1 cellular context compared by ENCODE assay signal in genomic region chr16:57840833-57841232, GRCh38.
TF ChIP-seq lines count a peak whose summit lies in the region.

No MANE protein-coding gene starts in this region.

TF ChIP-seq in HepG2, 621 proteins besides CTCF, POLR2A, EP300 and RAD21 (continued from another document and continues in another):
- TF ChIP-seq FOSL2 (CRISPR knock-in tag; IDR thresholded peaks at IDR 0.05) (peak; percentile 64), HES4 (CRISPR knock-in tag; IDR thresholded peaks at IDR 0.05; ENCODE audit: borderline replicate concordance) (no peak), MBNL3 (CRISPR knock-in tag; conservative IDR thresholded peaks at IDR 0.05) (no peak), CENPX (CRISPR knock-in tag; IDR thresholded peaks at IDR 0.05) (no peak), TERF1 (CRISPR knock-in tag; IDR thresholded peaks at IDR 0.05) (no peak), DDIT3 (CRISPR knock-in tag; IDR thresholded peaks at IDR 0.05) (no peak), IKZF1 (IDR thresholded peaks at IDR 0.05) (no peak), PAXIP1 (CRISPR knock-in tag; conservative IDR thresholded peaks at IDR 0.05) (peak; percentile 86), SMARCE1 (IDR thresholded peaks at IDR 0.05; ENCODE audit: borderline replicate concordance) (no peak), ATRX (CRISPR knock-in tag; IDR thresholded peaks at IDR 0.05; ENCODE audit: borderline replicate concordance) (no peak), PCBP1 (IDR thresholded peaks at IDR 0.05; ENCODE audit: borderline replicate concordance, low read depth, low read length) (no peak), ZNF232 (CRISPR knock-in tag; IDR thresholded peaks at IDR 0.05; ENCODE audit: borderline replicate concordance) (no peak; the same call in 1 of the 2 replicates), ZNF766 (CRISPR knock-in tag; IDR thresholded peaks at IDR 0.05; ENCODE audit: borderline replicate concordance) (no peak; the same call in 1 of the 2 replicates), MTA1 (CRISPR knock-in tag; IDR thresholded peaks at IDR 0.05; ENCODE audit: borderline replicate concordance) (peak; percentile 87), CENPT (CRISPR knock-in tag; IDR thresholded peaks at IDR 0.05; ENCODE audit: low read depth) (no peak), SYNCRIP (IDR thresholded peaks at IDR 0.05; ENCODE audit: insufficient read depth, low read depth, low read length) (no peak), ZNF550 (CRISPR knock-in tag; IDR thresholded peaks at IDR 0.05; ENCODE audit: borderline replicate concordance) (no peak), SIX1 (CRISPR knock-in tag; IDR thresholded peaks at IDR 0.05; ENCODE audit: borderline replicate concordance) (peak; percentile 44; the same call in 1 of the 2 replicates), TRAFD1 (CRISPR knock-in tag; IDR thresholded peaks at IDR 0.05; ENCODE audit: borderline replicate concordance) (no peak), ZNF615 (CRISPR knock-in tag; IDR thresholded peaks at IDR 0.05; ENCODE audit: borderline replicate concordance) (no peak), SP2 (CRISPR knock-in tag; IDR thresholded peaks at IDR 0.05) (no peak), SP1 (IDR thresholded peaks at IDR 0.05) (no peak), SP1 (CRISPR knock-in tag; IDR thresholded peaks at IDR 0.05) (0 out of 2 replicates have a peak, but pooled peaks have one; percentile 18), ZNF260 (CRISPR knock-in tag; IDR thresholded peaks at IDR 0.05; ENCODE audit: borderline replicate concordance, low read depth) (no peak), SMYD3 (CRISPR knock-in tag; IDR thresholded peaks at IDR 0.05) (no peak), ZNF503 (CRISPR knock-in tag; IDR thresholded peaks at IDR 0.05) (peak; percentile 27; the same call in 1 of the 2 replicates), CSRNP1 (CRISPR knock-in tag; IDR thresholded peaks at IDR 0.05) (no peak), ZBTB21 (CRISPR knock-in tag; IDR thresholded peaks at IDR 0.05) (no peak), NAIF1 (CRISPR knock-in tag; IDR thresholded peaks at IDR 0.05; ENCODE audit: borderline replicate concordance) (no peak), NFIC (IDR thresholded peaks at IDR 0.05; ENCODE audit: low read length) (0 out of 2 replicates have a peak, but pooled peaks have one; percentile 46)
- TF ChIP-seq, protein P1, sequence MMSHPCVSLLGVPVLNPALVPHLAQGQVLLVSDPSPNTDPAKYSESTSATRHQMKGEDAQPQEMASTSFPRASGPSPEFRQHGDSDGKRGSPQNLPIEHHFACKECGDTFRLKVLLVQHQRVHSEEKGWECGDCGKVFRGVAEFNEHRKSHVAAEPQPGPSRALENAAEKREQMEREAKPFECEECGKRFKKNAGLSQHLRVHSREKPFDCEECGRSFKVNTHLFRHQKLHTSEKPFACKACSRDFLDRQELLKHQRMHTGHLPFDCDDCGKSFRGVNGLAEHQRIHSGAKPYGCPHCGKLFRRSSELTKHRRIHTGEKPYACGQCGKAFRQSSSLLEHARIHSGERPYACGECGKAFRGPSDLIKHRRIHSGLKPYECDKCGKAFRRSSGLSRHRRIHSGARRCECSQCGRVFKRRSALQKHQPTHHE (CRISPR knock-in tag; IDR thresholded peaks at IDR 0.05; ENCODE audit: borderline replicate concordance) = no peak
- TF ChIP-seq, protein P2, sequence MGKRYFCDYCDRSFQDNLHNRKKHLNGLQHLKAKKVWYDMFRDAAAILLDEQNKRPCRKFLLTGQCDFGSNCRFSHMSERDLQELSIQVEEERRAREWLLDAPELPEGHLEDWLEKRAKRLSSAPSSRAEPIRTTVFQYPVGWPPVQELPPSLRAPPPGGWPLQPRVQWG (CRISPR knock-in tag; IDR thresholded peaks at IDR 0.05; ENCODE audit: borderline replicate concordance, low read depth) = no peak
- TF ChIP-seq, protein P3, sequence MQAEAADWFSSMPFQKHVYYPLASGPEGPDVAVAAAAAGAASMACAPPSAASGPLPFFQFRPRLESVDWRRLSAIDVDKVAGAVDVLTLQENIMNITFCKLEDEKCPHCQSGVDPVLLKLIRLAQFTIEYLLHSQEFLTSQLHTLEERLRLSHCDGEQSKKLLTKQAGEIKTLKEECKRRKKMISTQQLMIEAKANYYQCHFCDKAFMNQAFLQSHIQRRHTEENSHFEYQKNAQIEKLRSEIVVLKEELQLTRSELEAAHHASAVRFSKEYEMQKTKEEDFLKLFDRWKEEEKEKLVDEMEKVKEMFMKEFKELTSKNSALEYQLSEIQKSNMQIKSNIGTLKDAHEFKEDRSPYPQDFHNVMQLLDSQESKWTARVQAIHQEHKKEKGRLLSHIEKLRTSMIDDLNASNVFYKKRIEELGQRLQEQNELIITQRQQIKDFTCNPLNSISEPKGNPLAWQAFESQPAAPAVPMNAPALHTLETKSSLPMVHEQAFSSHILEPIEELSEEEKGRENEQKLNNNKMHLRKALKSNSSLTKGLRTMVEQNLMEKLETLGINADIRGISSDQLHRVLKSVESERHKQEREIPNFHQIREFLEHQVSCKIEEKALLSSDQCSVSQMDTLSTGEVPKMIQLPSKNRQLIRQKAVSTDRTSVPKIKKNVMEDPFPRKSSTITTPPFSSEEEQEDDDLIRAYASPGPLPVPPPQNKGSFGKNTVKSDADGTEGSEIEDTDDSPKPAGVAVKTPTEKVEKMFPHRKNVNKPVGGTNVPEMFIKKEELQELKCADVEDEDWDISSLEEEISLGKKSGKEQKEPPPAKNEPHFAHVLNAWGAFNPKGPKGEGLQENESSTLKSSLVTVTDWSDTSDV (CRISPR knock-in tag; IDR thresholded peaks at IDR 0.05) = no peak
- TF ChIP-seq, protein P4, sequence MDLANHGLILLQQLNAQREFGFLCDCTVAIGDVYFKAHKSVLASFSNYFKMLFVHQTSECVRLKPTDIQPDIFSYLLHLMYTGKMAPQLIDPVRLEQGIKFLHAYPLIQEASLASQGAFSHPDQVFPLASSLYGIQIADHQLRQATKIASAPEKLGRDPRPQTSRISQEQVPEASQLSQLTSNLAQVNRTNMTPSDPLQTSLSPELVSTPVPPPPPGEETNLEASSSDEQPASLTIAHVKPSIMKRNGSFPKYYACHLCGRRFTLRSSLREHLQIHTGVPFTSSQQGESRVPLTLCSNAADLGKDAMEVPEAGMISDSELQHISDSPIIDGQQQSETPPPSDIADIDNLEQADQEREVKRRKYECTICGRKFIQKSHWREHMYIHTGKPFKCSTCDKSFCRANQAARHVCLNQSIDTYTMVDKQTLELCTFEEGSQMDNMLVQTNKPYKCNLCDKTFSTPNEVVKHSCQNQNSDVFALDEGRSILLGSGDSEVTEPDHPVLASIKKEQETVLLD (CRISPR knock-in tag; IDR thresholded peaks at IDR 0.05; ENCODE audit: low read depth) = no peak
- TF ChIP-seq, protein P5, sequence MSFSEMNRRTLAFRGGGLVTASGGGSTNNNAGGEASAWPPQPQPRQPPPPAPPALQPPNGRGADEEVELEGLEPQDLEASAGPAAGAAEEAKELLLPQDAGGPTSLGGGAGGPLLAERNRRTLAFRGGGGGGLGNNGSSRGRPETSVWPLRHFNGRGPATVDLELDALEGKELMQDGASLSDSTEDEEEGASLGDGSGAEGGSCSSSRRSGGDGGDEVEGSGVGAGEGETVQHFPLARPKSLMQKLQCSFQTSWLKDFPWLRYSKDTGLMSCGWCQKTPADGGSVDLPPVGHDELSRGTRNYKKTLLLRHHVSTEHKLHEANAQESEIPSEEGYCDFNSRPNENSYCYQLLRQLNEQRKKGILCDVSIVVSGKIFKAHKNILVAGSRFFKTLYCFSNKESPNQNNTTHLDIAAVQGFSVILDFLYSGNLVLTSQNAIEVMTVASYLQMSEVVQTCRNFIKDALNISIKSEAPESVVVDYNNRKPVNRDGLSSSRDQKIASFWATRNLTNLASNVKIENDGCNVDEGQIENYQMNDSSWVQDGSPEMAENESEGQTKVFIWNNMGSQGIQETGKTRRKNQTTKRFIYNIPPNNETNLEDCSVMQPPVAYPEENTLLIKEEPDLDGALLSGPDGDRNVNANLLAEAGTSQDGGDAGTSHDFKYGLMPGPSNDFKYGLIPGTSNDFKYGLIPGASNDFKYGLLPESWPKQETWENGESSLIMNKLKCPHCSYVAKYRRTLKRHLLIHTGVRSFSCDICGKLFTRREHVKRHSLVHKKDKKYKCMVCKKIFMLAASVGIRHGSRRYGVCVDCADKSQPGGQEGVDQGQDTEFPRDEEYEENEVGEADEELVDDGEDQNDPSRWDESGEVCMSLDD (CRISPR knock-in tag; IDR thresholded peaks at IDR 0.05; ENCODE audit: borderline replicate concordance) = no peak
